ENCODE assay signal across 20 cellular contexts in the genomic region with DNA sequence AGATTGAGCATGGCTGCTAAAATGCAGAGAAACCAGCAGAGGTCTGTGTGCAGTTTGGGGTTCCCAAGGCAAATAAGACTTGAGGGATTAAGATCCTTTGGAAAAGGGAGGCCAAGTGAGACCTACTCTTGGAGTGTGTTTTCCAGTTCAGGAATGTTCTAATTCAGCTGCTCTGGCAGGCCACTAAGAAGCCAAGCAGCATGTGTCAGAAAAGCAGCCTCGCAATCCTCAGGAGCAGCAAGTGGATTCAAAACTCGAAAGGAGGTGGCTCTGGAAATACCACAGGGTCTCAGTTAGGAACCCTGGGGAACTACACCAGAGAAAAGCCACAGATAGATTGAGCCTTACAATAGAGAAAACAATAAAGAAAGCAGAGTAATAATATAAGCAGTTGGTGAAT.
DNase-seq lines count a peak whose midpoint lies in the region; ATAC-seq and TF ChIP-seq lines count a peak whose summit lies in the region.
"Had no signal": no experiment of that assay in that cellular context is flagged by ENCODE, and none has a peak within 500 bp of the region (broad histone marks: within the 10 kb centered on the region; RNA-seq: fewer than 3 reads in every experiment).

No MANE protein-coding gene starts in this region.

- WGBS in mesodermal cell (ENCODE audit: insufficient coverage in 2 of 2), 2 experiments, result 75 to 84% methylated on average over 1 to 2 of the region's 2 CpGs

- H3K4me2 ChIP-seq in Loucy (ENCODE audit: low read depth, low read length, poor library complexity, severe bottlenecking), result no peak overlapping the region

- peaks cover 15% of the 10 kb centered on the region for H3K36me3 Mint-ChIP-seq in Caco-2 (ENCODE audit: insufficient read depth, unreplicated experiment)
- H3K36me3 Mint-ChIP-seq: CD14-positive monocyte; naive thymus-derived CD8-positive, alpha-beta T cell had no signal

- H3K4me3 Mint-ChIP-seq in Caco-2 (ENCODE audit: unreplicated experiment), result peak overlapping the region; percentile 56
- H3K4me3 Mint-ChIP-seq: CD14-positive monocyte; naive thymus-derived CD8-positive, alpha-beta T cell had no signal

- peak; percentile 36 to 41 for DNase-seq in Caco-2
- DNase-seq in fibroblast of the aortic adventitia (ENCODE audit: low read depth), result peak; percentile 41
- DNase-seq in activated naive CD4-positive, alpha-beta T cell treated with Interleukin-2 at 50 U/mL for 16 hours, result no peak
- DNase-seq in stimulated activated CD4-positive, alpha-beta T cell treated with anti-CD3 and anti-CD28 coated beads, Interleukin-4, amount 100 ng/mL, for 1 hour, result no peak
- DNase-seq in NCI-H2227 treated with DMSO at 0.1 percent for 48 hours (lab: John Stamatoyannopoulos, UW), result no peak
- DNase-seq: activated CD4-positive, alpha-beta T cell treated with anti-CD3 and anti-CD28 coated beads for 4 hours; activated effector memory CD4-positive, alpha-beta T cell treated with Interleukin-2 at 50 U/mL for 16 hours; amygdala; DMS79 treated with DMSO at 0.1 percent for 48 hours; lower lobe of right lung; naive thymus-derived CD8-positive, alpha-beta T cell; NCI-H1436; NCI-H226; stomach; T1000 had no signal

- H3K9me3 ChIP-seq in Caco-2 (0 out of 2 replicates have a peak, but pooled peaks cover 3% of the 10 kb centered on the region), Loucy (ENCODE audit: insufficient read depth, low read depth, low read length) (no peaks in the 10 kb centered on the region), mesodermal cell (ENCODE audit: control insufficient read depth, low read length) (no peaks in the 10 kb centered on the region)
- H3K9me3 ChIP-seq: lower lobe of right lung, stomach, vagina had no signal

- CTCF ChIA-PET in Caco-2 (lab: Charles Lee), result no interaction called here

- H3K27ac Mint-ChIP-seq in Caco-2 (ENCODE audit: unreplicated experiment), result peak overlapping the region; percentile 92
- H3K27ac Mint-ChIP-seq: CD14-positive monocyte; naive thymus-derived CD8-positive, alpha-beta T cell had no signal

- POLR2A ChIA-PET in Caco-2 (lab: Charles Lee), result no interaction called here

- TF ChIP-seq CTCF in Caco-2 (IDR thresholded peaks at IDR 0.05; ENCODE audit: insufficient read depth in 1 of 2, low read depth in 1 of 2, low read length in 1 of 2, severe bottlenecking in 1 of 2, unreplicated experiment in 1 of 2) (no peak), Loucy (conservative IDR thresholded peaks at IDR 0.05; ENCODE audit: low read length) (no peak), fibroblast of the aortic adventitia (IDR thresholded peaks at IDR 0.05; ENCODE audit: insufficient read depth, low read length) (no peak)

- no peaks in the 10 kb centered on the region for H3K9me2 ChIP-seq in Loucy (replicated peaks; ENCODE audit: low read depth, low read length)

- no peaks in the 10 kb centered on the region for H3K27me3 ChIP-seq in Caco-2 (replicated peaks; ENCODE audit: control insufficient read depth, insufficient read depth, low read length)
- no peaks in the 10 kb centered on the region for H3K27me3 ChIP-seq in Loucy (ENCODE audit: insufficient read depth, low read length, poor library complexity, severe bottlenecking)
- H3K27me3 ChIP-seq: stomach, vagina had no signal

- H3K27me3 Mint-ChIP-seq in Caco-2 (ENCODE audit: insufficient read depth, unreplicated experiment), result no peaks in the 10 kb centered on the region

- H3K27ac ChIP-seq in mesodermal cell (ENCODE audit: low read depth, low read length, severe bottlenecking), result peak overlapping the region; percentile 86
- H3K27ac ChIP-seq: lower lobe of right lung, stomach, vagina had no signal

- H3K79me2 ChIP-seq in Loucy (ENCODE audit: insufficient read depth, low read length), result no peaks in the 10 kb centered on the region

- H2AFZ ChIP-seq in Loucy (ENCODE audit: low read length), result peak overlapping the region; percentile 6; the same call in 1 of the 2 replicates

- H3K9ac ChIP-seq in Loucy (ENCODE audit: low read depth, low read length, poor library complexity, severe bottlenecking), result no peak overlapping the region

- BruUV-seq in Caco-2 (replicated peaks; lab: Mats Ljungman, UMichigan), result TSS peak; percentile 38

- peaks cover 39% of the 10 kb centered on the region for H3K4me1 ChIP-seq in Caco-2
- peaks cover 12% of the 10 kb centered on the region for H3K4me1 ChIP-seq in Loucy (ENCODE audit: insufficient read depth, low read length, poor library complexity, severe bottlenecking)
- no peaks in the 10 kb centered on the region for H3K4me1 ChIP-seq in mesodermal cell (ENCODE audit: control insufficient read depth, insufficient read depth, low read length, poor library complexity, severe bottlenecking)
- H3K4me1 ChIP-seq: lower lobe of right lung, vagina had no signal

- intact Hi-C loops in Caco-2 (cut with micrococcal nuclease; ENCODE audit: unreplicated experiment), result loop anchor here (1.0 to 5.0 kb wide), 3 partner anchors 75 to 220 kb away; no protein-coding TSS in a partner anchor

- ATAC-seq in GM18870 (IDR thresholded peaks at IDR 0.05; ENCODE audit: unreplicated experiment), result no peak
- ATAC-seq: lower lobe of right lung; naive thymus-derived CD8-positive, alpha-beta T cell had no signal

- H3K36me3 ChIP-seq in Caco-2 (ENCODE audit: control insufficient read depth, insufficient read depth, low read length) (no peaks in the 10 kb centered on the region), Loucy (ENCODE audit: insufficient read depth, low read length) (no peaks in the 10 kb centered on the region), mesodermal cell (ENCODE audit: control insufficient read depth, insufficient read depth, low read length) (no peaks in the 10 kb centered on the region)
- H3K36me3 ChIP-seq: lower lobe of right lung, stomach, vagina had no signal

- H4K20me1 ChIP-seq in Loucy (ENCODE audit: insufficient read depth, low read length, poor library complexity, severe bottlenecking), result no peaks in the 10 kb centered on the region

- no peak overlapping the region for H3K4me3 ChIP-seq in Caco-2 (ENCODE audit: low read depth, low read length)
- no peak overlapping the region for H3K4me3 ChIP-seq in Loucy (ENCODE audit: low read length, poor library complexity, severe bottlenecking)
- no peak overlapping the region for H3K4me3 ChIP-seq in fibroblast of the aortic adventitia (ENCODE audit: low read depth, low read length)
- no peak overlapping the region for H3K4me3 ChIP-seq in mesodermal cell (ENCODE audit: extremely low read depth, insufficient read depth, low read length, poor library complexity, severe bottlenecking)
- H3K4me3 ChIP-seq: lower lobe of right lung, stomach, vagina had no signal

- peaks cover 44% of the 10 kb centered on the region for H3K4me1 Mint-ChIP-seq in Caco-2 (ENCODE audit: low read depth, unreplicated experiment)
- H3K4me1 Mint-ChIP-seq: naive thymus-derived CD8-positive, alpha-beta T cell had no signal

- H3K9me3 Mint-ChIP-seq in Caco-2 (ENCODE audit: unreplicated experiment), result no peaks in the 10 kb centered on the region
- H3K9me3 Mint-ChIP-seq: CD14-positive monocyte; naive thymus-derived CD8-positive, alpha-beta T cell had no signal

- H3F3A ChIP-seq in Loucy (ENCODE audit: low read depth), result no peaks in the 10 kb centered on the region

Comparison
In these comparisons a context has a peak if more than half of its experiments do, and no peak if none do; other contexts are left out.
1. DNase-seq: peak in Caco-2 (2 of 2) and fibroblast of the aortic adventitia (single experiment); none in activated naive CD4-positive, alpha-beta T cell treated with Interleukin-2 at 50 U/mL for 16 hours (single experiment), stimulated activated CD4-positive, alpha-beta T cell treated with anti-CD3 and anti-CD28 coated beads, Interleukin-4, amount 100 ng/mL, for 1 hour (single experiment) and NCI-H2227 treated with DMSO at 0.1 percent for 48 hours (single experiment).